ENCODE assay signal across 9 cellular contexts in genomic region chr2:143525536-143525935, GRCh38.
DNase-seq lines count a peak whose midpoint lies in the region; ATAC-seq and TF ChIP-seq lines count a peak whose summit lies in the region.
"Had no signal": no experiment of that assay in that cellular context is flagged by ENCODE, and none has a peak within 500 bp of the region (broad histone marks: within the 10 kb centered on the region; RNA-seq: fewer than 3 reads in every experiment).

No MANE protein-coding gene starts in this region.

- no peaks in the 10 kb centered on the region for H4K20me1 ChIP-seq in BLaER1 treated with 17β-estradiol and CSF1 and Interleukin-3, amounts not matched to agents 10 nM and 100 nM

- in situ Hi-C loops in GM13976 (cut with MboI; ENCODE audit: low sequenced_read_pairs, unreplicated experiment): no loop called here

- H3K27ac ChIP-seq in BLaER1 treated with 17β-estradiol and CSF1 and Interleukin-3, amounts not matched to agents 10 nM and 100 nM: no peak overlapping the region; a peak in 1 of 22 replicates
- H3K27ac ChIP-seq in SJSA1 (peak overlapping the region; percentile 72), endodermal cell (ENCODE audit: low read depth, low read length) (peak overlapping the region; percentile 40)
- H3K27ac ChIP-seq: parathyroid adenoma had no signal

- 71 to 80% methylated on average over 3 of the region's 3 CpGs for WGBS in endodermal cell (ENCODE audit: insufficient coverage in 1 of 2, insufficient read length in 1 of 2), 2 experiments

- no peak for ATAC-seq in HG03139 (IDR thresholded peaks at IDR 0.05; ENCODE audit: unreplicated experiment)
- ATAC-seq in GM21737 (IDR thresholded peaks at IDR 0.05; ENCODE audit: unreplicated experiment): no peak

- peaks cover 10 to 32% (median 13%) of the 10 kb centered on the region in 10 experiments; a peak in 17 of 20 replicates for H3K4me1 ChIP-seq in BLaER1 treated with 17β-estradiol and CSF1 and Interleukin-3, amounts not matched to agents 10 nM and 100 nM
- peaks cover 28% of the 10 kb centered on the region for H3K4me1 ChIP-seq in SJSA1 (replicated peaks)
- H3K4me1 ChIP-seq in endodermal cell (ENCODE audit: control insufficient read depth, insufficient read depth, low read length): no peaks in the 10 kb centered on the region
- H3K4me1 ChIP-seq: parathyroid adenoma had no signal

- H3K36me3 ChIP-seq in BLaER1 treated with 17β-estradiol and CSF1 and Interleukin-3, amounts not matched to agents 10 nM and 100 nM: peaks cover 3 to 34% (median 11%) of the 10 kb centered on the region in 11 experiments; a peak in 10 of 22 replicates
- H3K36me3 ChIP-seq in SJSA1 (no peaks in the 10 kb centered on the region), endodermal cell (ENCODE audit: control insufficient read depth, insufficient read depth, low read length) (no peaks in the 10 kb centered on the region)

- TF ChIP-seq CTCF in endodermal cell (conservative IDR thresholded peaks at IDR 0.05) (no peak), nephron progenitor cell (IDR thresholded peaks at IDR 0.05) (no peak), GM13976 (IDR thresholded peaks at IDR 0.05; ENCODE audit: borderline replicate concordance, control extremely low read depth, extremely low read depth, insufficient read depth, missing control alignments) (no peak)

- DNase-seq in SJSA1 (ENCODE audit: low read depth in 1 of 2, low spot score in 2 of 2): peak; percentile 49 to 66
- no peak for DNase-seq in endodermal cell
- no peak for DNase-seq in nephron progenitor cell
- no peak for DNase-seq in GM13976 (ENCODE audit: low spot score)
- DNase-seq in NK-92 (lab: John Stamatoyannopoulos, UW; ENCODE audit: unreplicated experiment): no peak

- H3K27me3 Mint-ChIP-seq in endodermal cell (ENCODE audit: insufficient read depth) (no peaks in the 10 kb centered on the region), nephron progenitor cell (ENCODE audit: low read depth, poor library complexity) (no peaks in the 10 kb centered on the region)

- peak overlapping the region in 9 of 11 experiments; percentile 2 to 60 (median 26); a peak in 13 of 22 replicates for H3K4me2 ChIP-seq in BLaER1 treated with 17β-estradiol and CSF1 and Interleukin-3, amounts not matched to agents 10 nM and 100 nM

- H3K27me3 ChIP-seq in BLaER1 treated with 17β-estradiol and CSF1 and Interleukin-3, amounts not matched to agents 10 nM and 100 nM: no peaks in the 10 kb centered on the region
- no peaks in the 10 kb centered on the region for H3K27me3 ChIP-seq in SJSA1 (replicated peaks)
- no peaks in the 10 kb centered on the region for H3K27me3 ChIP-seq in endodermal cell (ENCODE audit: control insufficient read depth, insufficient read depth, low read length, poor library complexity, severe bottlenecking)

- H3K9ac ChIP-seq in BLaER1 treated with 17β-estradiol and CSF1 and Interleukin-3, amounts not matched to agents 10 nM and 100 nM: peak overlapping the region in 1 of 11 experiments; percentile 55; a peak in 2 of 22 replicates
- H3K9ac ChIP-seq in endodermal cell (ENCODE audit: extremely low read depth, low read length, poor library complexity, severe bottlenecking): no peak overlapping the region
- H3K9ac ChIP-seq: parathyroid adenoma had no signal

- H3K27ac Mint-ChIP-seq in endodermal cell (peak overlapping the region; percentile 69), nephron progenitor cell (peak overlapping the region; percentile 55)

- H3K36me3 Mint-ChIP-seq in endodermal cell (ENCODE audit: low read depth): no peaks in the 10 kb centered on the region
- no peaks in the 10 kb centered on the region for H3K36me3 Mint-ChIP-seq in nephron progenitor cell (ENCODE audit: low read depth)

- H3K9me3 ChIP-seq in BLaER1 treated with 17β-estradiol and CSF1 and Interleukin-3, amounts not matched to agents 10 nM and 100 nM (replicated peaks in 1 of 11): no peaks in the 10 kb centered on the region
- H3K9me3 ChIP-seq in SJSA1 (replicated peaks): no peaks in the 10 kb centered on the region
- H3K9me3 ChIP-seq in endodermal cell (ENCODE audit: control insufficient read depth, low read length): no peaks in the 10 kb centered on the region

- H3K4me1 Mint-ChIP-seq in endodermal cell (peaks cover 12% of the 10 kb centered on the region), nephron progenitor cell (peaks cover 21% of the 10 kb centered on the region)

- no peak overlapping the region for H3K4me3 ChIP-seq in BLaER1 treated with 17β-estradiol and CSF1 and Interleukin-3, amounts not matched to agents 10 nM and 100 nM
- H3K4me3 ChIP-seq in SJSA1 (no peak overlapping the region), endodermal cell (ENCODE audit: low read length) (no peak overlapping the region)

- H3K9me3 Mint-ChIP-seq in endodermal cell: no peaks in the 10 kb centered on the region
- no peaks in the 10 kb centered on the region for H3K9me3 Mint-ChIP-seq in nephron progenitor cell

- H3K4me3 Mint-ChIP-seq in endodermal cell (no peak overlapping the region), nephron progenitor cell (no peak overlapping the region)

Comparison
In these comparisons a context has a peak if more than half of its experiments do, and no peak if none do; other contexts are left out.
1. H3K27ac ChIP-seq: peak in SJSA1 (single experiment) and endodermal cell (single experiment); none in BLaER1 treated with 17β-estradiol and CSF1 and Interleukin-3, amounts not matched to agents 10 nM and 100 nM (0 of 11).
2. DNase-seq: peak in SJSA1 (2 of 2); none in endodermal cell (single experiment), nephron progenitor cell (single experiment), GM13976 (single experiment) and NK-92 (single experiment).